Comparison of ENCODE assay signal across 10 cellular contexts in genomic region chr2:216216951-216217903, GRCh38.
DNase-seq lines count a peak whose midpoint lies in the region; ATAC-seq, FAIRE-seq and TF ChIP-seq lines count a peak whose summit lies in the region.
"Had no signal": no experiment of that assay in that cellular context is flagged by ENCODE, and none has a peak within 500 bp of the region (broad histone marks: within the 10 kb centered on the region; RNA-seq: fewer than 3 reads in every experiment).

No MANE protein-coding gene starts in this region.

- CTCF ChIA-PET in CD4-positive, alpha-beta memory T cell (lab: Charles Lee; ENCODE audit: partially characterized antibody) = interaction anchor here (0.8 to 2.8 kb wide), 3 partner anchors 18 to 187 kb away, joined by 3 to 16 read pairs (median 4); no protein-coding TSS in a partner anchor
- CTCF ChIA-PET in HEK293 (lab: Yijun Ruan, JAX) = interaction anchor here (1.7 kb wide), 1 partner anchor 450 kb away, joined by 3 read pairs; no protein-coding TSS in a partner anchor
- CTCF ChIA-PET in HepG2 (lab: Yijun Ruan, JAX; ENCODE audit: low intra/inter-chr PET ratio, low total read pairs) = no interaction called here

- WGBS in HepG2 (ENCODE audit: low lambda C conversion rate) = 92% methylated on average over 7 of the region's 7 CpGs
- WGBS in small intestine, 3 donors = 73 to 83% (median 81%) methylated on average over 7 of the region's 7 CpGs

- H3K27me3 Mint-ChIP-seq in CD4-positive, alpha-beta memory T cell = no peaks in the 10 kb centered on the region
- H3K27me3 Mint-ChIP-seq in activated T-cell treated with anti-CD3 and anti-CD28 coated beads, Interleukin-2, amount 50 U/mL, for 72 hours (ENCODE audit: low read depth) = no peaks in the 10 kb centered on the region

- peaks cover 13% of the 10 kb centered on the region for H3K4me1 ChIP-seq in CD4-positive, alpha-beta memory T cell (ENCODE audit: insufficient read depth, low read length)
- H3K4me1 ChIP-seq in HEK293 (ENCODE audit: control insufficient read depth, insufficient read depth, low read length) (peaks cover 2% of the 10 kb centered on the region; the same call in 1 of the 2 replicates), HepG2 (ENCODE audit: insufficient read depth, low read length) (no peaks in the 10 kb centered on the region), small intestine (ENCODE audit: control insufficient read depth in 2 of 2, insufficient read depth in 1 of 2, low read depth in 1 of 2, low read length in 1 of 2) (peaks cover 3 to 10% of the 10 kb centered on the region in 2 donors)

- ATAC-seq in activated T-cell treated with anti-CD3 and anti-CD28 coated beads, Interleukin-2, amount 50 U/mL, for 72 hours (replicated peaks in 1 of 2) = peak; percentile 53 to 80
- no peak for ATAC-seq in HepG2
- ATAC-seq in GM19324 (IDR thresholded peaks at IDR 0.05; ENCODE audit: low FRiP score, unreplicated experiment) = no peak

- no peak overlapping the region for H2AFZ ChIP-seq in HepG2 (ENCODE audit: low read length)

- TF ChIP-seq EP300 in HepG2 (IDR thresholded peaks at IDR 0.05; ENCODE audit: low read depth in 2 of 2, low read length in 2 of 2) (no peak), HepG2 (CRISPR knock-in tag; IDR thresholded peaks at IDR 0.05; ENCODE audit: borderline replicate concordance) (no peak)

- H3K4me3 ChIP-seq in CD4-positive, alpha-beta memory T cell (ENCODE audit: low read length in 2 of 2) = no peak overlapping the region
- H3K4me3 ChIP-seq in HEK293 (ENCODE audit: low read depth, low read length) (no peak overlapping the region), HepG2 (replicated peaks in 1 of 3; ENCODE audit: insufficient read depth in 1 of 3, low read depth in 2 of 3, low read length in 3 of 3) (no peak overlapping the region), small intestine (ENCODE audit: low read depth in 1 of 2, low read length in 2 of 2) (no peak overlapping the region)
- H3K4me3 ChIP-seq: ovary had no signal

- no peak for FAIRE-seq in HepG2 (lab: Jason Lieb, UNC)
- FAIRE-seq in small intestine (lab: Jason Lieb, UNC) = no peak

- H3K9ac ChIP-seq in HepG2 (ENCODE audit: insufficient read depth, low read depth, low read length) = no peak overlapping the region

- no peaks in the 10 kb centered on the region for H3K79me2 ChIP-seq in HepG2 (ENCODE audit: insufficient read depth, low read length)

- no peak for TF ChIP-seq CTCF in HEK293 (tag by site-specific recombination; IDR thresholded peaks at IDR 0.05)
- TF ChIP-seq CTCF in HepG2 (CRISPR knock-in tag; IDR thresholded peaks at IDR 0.05) = no peak

- no peaks in the 10 kb centered on the region for H3K9me3 Mint-ChIP-seq in CD4-positive, alpha-beta memory T cell
- H3K9me3 Mint-ChIP-seq in activated T-cell treated with anti-CD3 and anti-CD28 coated beads, Interleukin-2, amount 50 U/mL, for 72 hours = no peaks in the 10 kb centered on the region

- no peaks in the 10 kb centered on the region for H4K20me1 ChIP-seq in HepG2 (ENCODE audit: insufficient read depth, low read length)

- intact Hi-C loops in CD4-positive, alpha-beta memory T cell (cut with micrococcal nuclease) = no loop called here
- intact Hi-C loops in HepG2 (cut with micrococcal nuclease; ENCODE audit: unreplicated experiment) = no loop called here

- peaks cover 13 to 21% (median 17%) of the 10 kb centered on the region in 4 donors for H3K4me1 Mint-ChIP-seq in CD4-positive, alpha-beta memory T cell
- H3K4me1 Mint-ChIP-seq in activated T-cell treated with anti-CD3 and anti-CD28 coated beads, Interleukin-2, amount 50 U/mL, for 72 hours (ENCODE audit: low read depth) = peaks cover 43% of the 10 kb centered on the region

- in situ Hi-C loops in HepG2 (cut with HindIII; ENCODE audit: extremely low pct_ligation_motif_present, low pct_unique_long_range_greater_than_20kb) = no loop called here

- POLR2A ChIA-PET in CD4-positive, alpha-beta memory T cell (lab: Charles Lee; ENCODE audit: partially characterized antibody) = interaction anchor here (0.8 kb wide), 1 partner anchor 20 kb away, joined by 3 read pairs; no protein-coding TSS in a partner anchor
- POLR2A ChIA-PET in HEK293 (lab: Yijun Ruan, JAX) = interaction anchor here (1.1 kb wide), 1 partner anchor 198 kb away, joined by 4 read pairs; no protein-coding TSS in a partner anchor
- POLR2A ChIA-PET in HepG2 (lab: Yijun Ruan, JAX) = no interaction called here

- no peaks in the 10 kb centered on the region for H3K27me3 ChIP-seq in CD4-positive, alpha-beta memory T cell (ENCODE audit: insufficient read depth, low read length)
- H3K27me3 ChIP-seq in HepG2 (ENCODE audit: control insufficient read depth in 1 of 2, insufficient read depth in 2 of 2, low read length in 2 of 2) = no peaks in the 10 kb centered on the region
- H3K27me3 ChIP-seq in small intestine (ENCODE audit: control insufficient read depth in 2 of 2, insufficient read depth in 2 of 2, low read length in 2 of 2) = no peaks in the 10 kb centered on the region
- H3K27me3 ChIP-seq: ovary had no signal

- no peak overlapping the region for H3K27ac ChIP-seq in CD4-positive, alpha-beta memory T cell (ENCODE audit: low read depth, low read length)
- H3K27ac ChIP-seq in HEK293 (ENCODE audit: extremely low read depth, low read depth, low read length) (no peak overlapping the region), HepG2 (ENCODE audit: extremely low read length, insufficient read depth, low read length) (no peak overlapping the region), small intestine (ENCODE audit: low read depth in 1 of 2, low read length in 1 of 2) (peak overlapping the region in 1 of 2 donors; percentile 47)
- H3K27ac ChIP-seq: ovary had no signal

- peak overlapping the region in 4 of 7 donors; percentile 22 to 76 (median 56) for H3K27ac Mint-ChIP-seq in CD4-positive, alpha-beta memory T cell
- H3K27ac Mint-ChIP-seq in activated T-cell treated with anti-CD3 and anti-CD28 coated beads, Interleukin-2, amount 50 U/mL, for 72 hours = peak overlapping the region; percentile 76

- no peak overlapping the region for H3K4me2 ChIP-seq in HepG2 (ENCODE audit: low read depth, low read length)

- no peak for TF ChIP-seq RAD21 in HepG2 (CRISPR knock-in tag; IDR thresholded peaks at IDR 0.05)

- DNase-seq in CD4-positive, alpha-beta memory T cell = no peak
- DNase-seq in activated T-cell treated with anti-CD3 and anti-CD28 coated beads, Interleukin-2, amount 50 U/mL, for 72 hours = peak in 1 of 2 donors; percentile 35
- peak; percentile 49 for DNase-seq in HepG2 (ENCODE audit: low spot score)
- DNase-seq in small intestine = no peak
- DNase-seq in midbrain (lab: John Stamatoyannopoulos, UW) = no peak
- no peak for DNase-seq in HuH-7 (ENCODE audit: low spot score)
- DNase-seq: NCI-H524 treated with DMSO at 0.1 percent for 48 hours, ovary had no signal

- no peaks in the 10 kb centered on the region for H3K9me3 ChIP-seq in CD4-positive, alpha-beta memory T cell (ENCODE audit: control insufficient read depth in 1 of 2, low read length in 2 of 2)
- H3K9me3 ChIP-seq in HEK293 (ENCODE audit: control insufficient read depth, insufficient read depth, low read depth, low read length) = no peaks in the 10 kb centered on the region
- H3K9me3 ChIP-seq in HepG2 (ENCODE audit: low read length) = no peaks in the 10 kb centered on the region
- no peaks in the 10 kb centered on the region for H3K9me3 ChIP-seq in small intestine (ENCODE audit: control insufficient read depth, low read depth)
- H3K9me3 ChIP-seq: ovary had no signal

- H3K36me3 ChIP-seq in CD4-positive, alpha-beta memory T cell (ENCODE audit: insufficient read depth, low read length) = peaks cover 4% of the 10 kb centered on the region
- H3K36me3 ChIP-seq in HEK293 (ENCODE audit: control insufficient read depth in 2 of 2, insufficient read depth in 1 of 2, low read length in 2 of 2) = peaks cover 0 to 17% of the 10 kb centered on the region in 2 experiments; a peak in 1 of 3 replicates
- 0 out of 5 replicates have a peak, but pooled peaks cover 0 to 2% of the 10 kb centered on the region in 2 experiments for H3K36me3 ChIP-seq in HepG2 (replicated peaks in 1 of 2; ENCODE audit: control insufficient read depth in 1 of 2, insufficient read depth in 2 of 2, low read length in 2 of 2)
- no peaks in the 10 kb centered on the region for H3K36me3 ChIP-seq in small intestine (ENCODE audit: control insufficient read depth in 2 of 2, insufficient read depth in 2 of 2, low read length in 2 of 2)
- H3K36me3 ChIP-seq: ovary had no signal

- TF ChIP-seq POLR2A in HepG2 (IDR thresholded peaks at IDR 0.05; ENCODE audit: insufficient read depth in 1 of 2, low read depth in 2 of 2, low read length in 2 of 2) = no peak

- peaks cover 0 to 2% of the 10 kb centered on the region in 2 donors for H3K36me3 Mint-ChIP-seq in CD4-positive, alpha-beta memory T cell
- H3K36me3 Mint-ChIP-seq in activated T-cell treated with anti-CD3 and anti-CD28 coated beads, Interleukin-2, amount 50 U/mL, for 72 hours (ENCODE audit: insufficient read depth in 2 of 2) = no peaks in the 10 kb centered on the region

- no peak overlapping the region for H3K4me3 Mint-ChIP-seq in CD4-positive, alpha-beta memory T cell
- peak overlapping the region; percentile 31 to 70 for H3K4me3 Mint-ChIP-seq in activated T-cell treated with anti-CD3 and anti-CD28 coated beads, Interleukin-2, amount 50 U/mL, for 72 hours

- no TSS peak for BruUV-seq in HepG2 (replicated peaks; lab: Mats Ljungman, UMichigan)

TF ChIP-seq in HEK293, 187 proteins besides CTCF, POLR2A, EP300 and RAD21 (continues in another document):
- no peak for TF ChIP-seq GLIS1 (tag by site-specific recombination; IDR thresholded peaks at IDR 0.05)
- TF ChIP-seq ZNF140 (tag by site-specific recombination; IDR thresholded peaks at IDR 0.05) = no peak
- TF ChIP-seq SALL2 (tag by site-specific recombination; IDR thresholded peaks at IDR 0.05; ENCODE audit: borderline replicate concordance) = no peak

TF ChIP-seq in HepG2, 621 proteins besides CTCF, POLR2A, EP300 and RAD21 (continues in another document):
- TF ChIP-seq AGO1 (IDR thresholded peaks at IDR 0.05; ENCODE audit: low read depth, low read length, poor library complexity, severe bottlenecking) = no peak

Comparison
In these comparisons a context has a peak if more than half of its experiments do, and no peak if none do; other contexts are left out.
1. H3K4me3 Mint-ChIP-seq: peak in activated T-cell treated with anti-CD3 and anti-CD28 coated beads, Interleukin-2, amount 50 U/mL, for 72 hours (2 of 2); none in CD4-positive, alpha-beta memory T cell (0 of 8).
2. ATAC-seq: peak in activated T-cell treated with anti-CD3 and anti-CD28 coated beads, Interleukin-2, amount 50 U/mL, for 72 hours (2 of 2); none in HepG2 (single experiment) and GM19324 (single experiment).